Comparison of ENCODE assay signal across 2 cellular contexts in the genomic region with DNA sequence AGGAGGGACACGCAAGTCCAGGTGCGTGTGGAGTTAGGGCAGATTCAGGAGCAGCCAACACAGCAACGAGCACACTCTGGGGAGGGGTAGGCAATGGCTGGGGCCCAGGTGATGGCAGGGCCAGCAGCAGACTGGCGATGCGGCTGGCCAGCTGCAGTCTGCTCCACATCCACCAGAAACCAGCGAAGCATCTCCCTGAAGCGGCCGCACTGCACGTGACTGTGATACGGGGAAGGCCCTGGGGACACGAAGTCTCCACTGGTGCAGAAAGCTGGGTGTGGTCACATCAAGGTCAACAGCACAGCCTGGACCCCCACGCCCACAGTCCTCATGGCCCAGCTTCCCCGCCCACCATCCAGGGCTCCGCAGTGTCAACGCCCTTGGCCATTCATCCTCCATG.
A peak's percentile ranks its signal among the peaks of the same experiment; 100 is the strongest.
TF ChIP-seq lines count a peak whose summit lies in the region.

No MANE protein-coding gene starts in this region.

TF ChIP-seq in K562, 482 proteins besides CTCF, POLR2A, EP300 and RAD21:
- TF ChIP-seq RBM22 (IDR thresholded peaks at IDR 0.05; ENCODE audit: low read depth, low read length, poor library complexity, severe bottlenecking) (peak; percentile 81), POLR2G (IDR thresholded peaks at IDR 0.05; ENCODE audit: low read depth, low read length) (peak; percentile 42)
- TF ChIP-seq, protein P1, sequence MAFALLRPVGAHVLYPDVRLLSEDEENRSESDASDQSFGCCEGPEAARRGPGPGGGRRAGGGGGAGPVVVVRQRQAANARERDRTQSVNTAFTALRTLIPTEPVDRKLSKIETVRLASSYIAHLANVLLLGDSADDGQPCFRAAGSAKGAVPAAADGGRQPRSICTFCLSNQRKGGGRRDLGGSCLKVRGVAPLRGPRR (CRISPR knock-in tag; IDR thresholded peaks at IDR 0.05): no peak

TF ChIP-seq in GM12891, 5 proteins besides CTCF, POLR2A, EP300 and RAD21:
- TF ChIP-seq SPI1 (IDR thresholded peaks at IDR 0.05; ENCODE audit: low read depth, low read length): no peak
- no peak for TF ChIP-seq PAX5 (IDR thresholded peaks at IDR 0.05; ENCODE audit: insufficient read depth, low read length, severe bottlenecking)
- no peak for TF ChIP-seq POU2F2 (IDR thresholded peaks at IDR 0.05; ENCODE audit: low read depth, low read length)
- no peak for TF ChIP-seq POLR2AphosphoS5 (IDR thresholded peaks at IDR 0.05; ENCODE audit: low read depth, low read length)
- no peak for TF ChIP-seq TAF1 (IDR thresholded peaks at IDR 0.05; ENCODE audit: low read depth, low read length)
